ENCODE assay signal across 2 cellular contexts in genomic region chr21:33897098-33897497, GRCh38.
TF ChIP-seq lines count a peak whose summit lies in the region.

No MANE protein-coding gene starts in this region.

TF ChIP-seq in IMR-90, 13 proteins besides CTCF, POLR2A, EP300 and RAD21:
- no peak for TF ChIP-seq MXI1 (IDR thresholded peaks at IDR 0.05; ENCODE audit: borderline replicate concordance, low read depth, low read length)
- no peak for TF ChIP-seq FOS (IDR thresholded peaks at IDR 0.05; ENCODE audit: low read depth, low read length)
- TF ChIP-seq MAZ (IDR thresholded peaks at IDR 0.05; ENCODE audit: borderline replicate concordance, low read depth, low read length) = no peak
- TF ChIP-seq CEBPB (IDR thresholded peaks at IDR 0.05; ENCODE audit: low read depth, low read length) = no peak
- TF ChIP-seq USF2 (IDR thresholded peaks at IDR 0.05; ENCODE audit: low read depth, low read length) = no peak
- TF ChIP-seq CHD1 (IDR thresholded peaks at IDR 0.05; ENCODE audit: low read depth, low read length) = no peak
- TF ChIP-seq BHLHE40 (IDR thresholded peaks at IDR 0.05; ENCODE audit: low read depth, low read length) = no peak
- TF ChIP-seq MAFK (IDR thresholded peaks at IDR 0.05; ENCODE audit: low read depth, low read length) = no peak
- TF ChIP-seq SMC3 (IDR thresholded peaks at IDR 0.05; ENCODE audit: low read depth, low read length) = no peak
- no peak for TF ChIP-seq NFE2L2 (IDR thresholded peaks at IDR 0.05; ENCODE audit: low read depth, low read length)
- no peak for TF ChIP-seq RCOR1 (IDR thresholded peaks at IDR 0.05; ENCODE audit: insufficient replicate concordance, low read length)
- TF ChIP-seq, protein P1, sequence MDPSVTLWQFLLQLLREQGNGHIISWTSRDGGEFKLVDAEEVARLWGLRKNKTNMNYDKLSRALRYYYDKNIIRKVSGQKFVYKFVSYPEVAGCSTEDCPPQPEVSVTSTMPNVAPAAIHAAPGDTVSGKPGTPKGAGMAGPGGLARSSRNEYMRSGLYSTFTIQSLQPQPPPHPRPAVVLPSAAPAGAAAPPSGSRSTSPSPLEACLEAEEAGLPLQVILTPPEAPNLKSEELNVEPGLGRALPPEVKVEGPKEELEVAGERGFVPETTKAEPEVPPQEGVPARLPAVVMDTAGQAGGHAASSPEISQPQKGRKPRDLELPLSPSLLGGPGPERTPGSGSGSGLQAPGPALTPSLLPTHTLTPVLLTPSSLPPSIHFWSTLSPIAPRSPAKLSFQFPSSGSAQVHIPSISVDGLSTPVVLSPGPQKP (IDR thresholded peaks at IDR 0.05; ENCODE audit: borderline replicate concordance, low read depth, low read length) = no peak
- TF ChIP-seq RFX5 (IDR thresholded peaks at IDR 0.05; ENCODE audit: low read depth, low read length) = no peak

TF ChIP-seq in endothelial cell of umbilical vein, 7 proteins besides CTCF, POLR2A, EP300 and RAD21:
- no peak for TF ChIP-seq JUN (IDR thresholded peaks at IDR 0.05; ENCODE audit: borderline replicate concordance, insufficient read depth, insufficient read length, low read depth)
- no peak for TF ChIP-seq EZH2 (IDR thresholded peaks at IDR 0.05; ENCODE audit: borderline replicate concordance, low read depth, low read length, severe bottlenecking)
- no peak for TF ChIP-seq FOS (IDR thresholded peaks at IDR 0.05; ENCODE audit: borderline replicate concordance, insufficient read depth, low read length)
- no peak for TF ChIP-seq GATA2 (IDR thresholded peaks at IDR 0.05; ENCODE audit: insufficient read depth, insufficient read length, low read depth, low read length)
- no peak for TF ChIP-seq POLR2AphosphoS5 (IDR thresholded peaks at IDR 0.05; ENCODE audit: insufficient read depth, low read depth, low read length)
- no peak for TF ChIP-seq MYC (IDR thresholded peaks at IDR 0.05; ENCODE audit: low read depth, low read length)
- TF ChIP-seq MAX (IDR thresholded peaks at IDR 0.05; ENCODE audit: insufficient read depth, insufficient read length) = no peak
